4 cellular contexts compared by ENCODE assay signal in the genomic region with DNA sequence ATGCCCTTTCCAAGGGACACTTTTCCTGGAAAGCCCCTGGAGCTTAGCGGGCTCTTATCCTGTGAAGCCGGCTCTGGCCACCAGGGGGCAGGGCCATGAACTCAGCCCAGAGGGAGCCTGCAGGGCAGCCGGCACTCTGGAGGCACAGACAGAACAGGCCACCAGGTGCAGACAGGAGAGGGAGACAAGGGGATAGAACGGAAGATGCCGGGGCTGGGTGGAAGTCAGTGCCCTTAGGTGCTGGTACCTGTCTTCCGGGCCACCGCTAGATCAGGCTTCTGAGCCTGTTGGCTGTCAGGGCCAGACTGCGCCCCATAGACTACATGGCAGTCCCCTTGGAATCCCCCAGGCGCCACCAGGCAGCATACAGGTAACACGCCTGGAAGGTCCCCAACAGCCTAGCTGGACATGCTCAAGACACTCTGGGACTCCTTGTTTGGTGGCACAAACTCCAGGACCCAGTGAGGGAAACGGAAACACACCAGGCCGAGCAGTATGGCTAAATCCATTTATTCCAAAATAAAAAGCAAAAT. TPM values are rescaled to one million over a fixed set of nuclear protein-coding genes. Genes with fewer than 3 reads are reported as not detected.
"Had no signal": no experiment of that assay in that cellular context is flagged by ENCODE, and none has a peak within 500 bp of the region (broad histone marks: within the 10 kb centered on the region; RNA-seq: fewer than 3 reads in every experiment).

No MANE protein-coding gene starts in this region.

RNA-seq across cellular contexts. Expression of a gene that starts 14.9 kb away (rescaled TPM):
- total RNA-seq: ascending aorta, kidney epithelial cell, SK-MEL-5 had no signal
- polyA plus RNA-seq: cardiac muscle cell had no signal

RNA-seq across cellular contexts. Expression of a gene that starts 37.4 kb away (rescaled TPM):
- total RNA-seq: ascending aorta, kidney epithelial cell had no signal
